ENCODE assay signal across 6 cellular contexts in the genomic region with DNA sequence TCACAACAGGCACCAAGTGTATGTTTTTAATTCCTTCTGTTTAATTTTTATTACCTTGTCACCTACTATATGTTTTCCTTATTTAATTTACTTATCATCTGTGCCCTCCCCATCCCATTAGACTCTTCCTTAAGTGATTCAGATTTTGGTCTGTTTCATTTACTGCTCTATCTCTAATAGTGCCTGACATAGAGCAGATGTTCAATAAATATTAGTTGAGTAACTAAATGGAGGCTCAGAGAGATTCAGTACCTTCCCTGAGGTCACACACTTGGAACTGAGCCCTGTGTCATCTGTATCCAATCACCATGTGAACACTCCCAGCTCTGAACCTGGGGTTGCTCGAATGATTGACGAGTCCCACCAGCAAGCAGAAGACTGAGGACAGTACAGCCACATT.
"Had no signal": no experiment of that assay in that cellular context is flagged by ENCODE, and none has a peak within 500 bp of the region (broad histone marks: within the 10 kb centered on the region; RNA-seq: fewer than 3 reads in every experiment).

No MANE protein-coding gene starts in this region.

- H3K9me3 ChIP-seq: HAP-1 had no signal

- H3K4me1 ChIP-seq: HAP-1 had no signal

- H3K27ac Mint-ChIP-seq: GM23338, HFFc6 had no signal

- ATAC-seq: HCT116, K562 had no signal

- H3K36me3 ChIP-seq: HAP-1 had no signal

- H3K4me3 ChIP-seq: GM23338, HAP-1, K562 had no signal

- DNase-seq: HFFc6, IMR-90 had no signal

- H3K9me3 Mint-ChIP-seq: GM23338 had no signal

- H3K4me3 Mint-ChIP-seq: GM23338, HFFc6 had no signal
